ENCODE assay signal across 24 cellular contexts in genomic region chr1:163211667-163212066, GRCh38.
"Had no signal": no experiment of that assay in that cellular context is flagged by ENCODE, and none has a peak within 500 bp of the region (broad histone marks: within the 10 kb centered on the region; RNA-seq: fewer than 3 reads in every experiment).

No MANE protein-coding gene starts in this region.

- H3K27me3 ChIP-seq: neural progenitor cell, ovary, right lobe of liver, sigmoid colon, stomach, thyroid gland, transverse colon, upper lobe of right lung, uterus had no signal

- H3K9me3 ChIP-seq: ovary, psoas muscle, right lobe of liver, sigmoid colon, stomach, thoracic aorta, thyroid gland, transverse colon, upper lobe of right lung, uterus had no signal

- DNase-seq: naive thymus-derived CD4-positive, alpha-beta T cell; natural killer cell; occipital lobe; ovary; posterior cingulate gyrus; psoas muscle; right lobe of liver; sigmoid colon; small intestine; stimulated activated CD4-positive, alpha-beta T cell treated with anti-CD3 and anti-CD28 coated beads, Interleukin-15, amount 100 ng/mL, for 24 hours; stimulated activated CD4-positive, alpha-beta T cell treated with anti-CD3 and anti-CD28 coated beads, Interleukin-2, amount 100 ng/mL, for 24 hours; stimulated activated CD4-positive, alpha-beta T cell treated with anti-CD3 and anti-CD28 coated beads, Interleukin-2, amount 100 ng/mL, for 48 hours; stimulated activated CD4-positive, alpha-beta T cell treated with anti-CD3 and anti-CD28 coated beads, Interleukin-4, amount 100 ng/mL, for 24 hours; stimulated activated naive B cell treated with anti-CD40 and anti-IgM and Interleukin-4, amounts not matched to agents 10 μg/mL and 1 μg/mL and 100 μg/mL, for 72 hours; stimulated activated naive CD4-positive, alpha-beta T cell treated with Interleukin-2 at 50 U/mL for 16 hours; stomach; thyroid gland; transverse colon; upper lobe of right lung; uterus had no signal

- H3K27ac ChIP-seq: neural progenitor cell, ovary, parathyroid adenoma, psoas muscle, right lobe of liver, stomach, thoracic aorta, thyroid gland, transverse colon, upper lobe of right lung, uterus had no signal

- H3K36me3 ChIP-seq: neural progenitor cell, ovary, right lobe of liver, sigmoid colon, stomach, thoracic aorta, thyroid gland, transverse colon, upper lobe of right lung, uterus had no signal

- H3K4me1 ChIP-seq: parathyroid adenoma, psoas muscle, right lobe of liver, sigmoid colon, stomach, thyroid gland, transverse colon, upper lobe of right lung, uterus had no signal

- ATAC-seq: naive thymus-derived CD4-positive, alpha-beta T cell; natural killer cell; psoas muscle; right lobe of liver; stimulated activated effector memory CD8-positive, alpha-beta T cell treated with anti-CD3 and anti-CD28 coated beads, Interleukin-12 subunit alpha, Interleukin-12 subunit beta, amount 100 ng/mL, for 72 hours; stimulated activated naive B cell treated with anti-CD40 and anti-IgM and Interleukin-4, amounts not matched to agents 10 μg/mL and 1 μg/mL and 100 μg/mL, for 72 hours; upper lobe of right lung had no signal

- H3K4me3 ChIP-seq: neural progenitor cell, ovary, psoas muscle, right lobe of liver, sigmoid colon, stomach, thoracic aorta, thyroid gland, transverse colon, upper lobe of right lung, uterus had no signal

- FAIRE-seq: small intestine had no signal
